ENCODE assay signal across 1 cellular context in the genomic region with DNA sequence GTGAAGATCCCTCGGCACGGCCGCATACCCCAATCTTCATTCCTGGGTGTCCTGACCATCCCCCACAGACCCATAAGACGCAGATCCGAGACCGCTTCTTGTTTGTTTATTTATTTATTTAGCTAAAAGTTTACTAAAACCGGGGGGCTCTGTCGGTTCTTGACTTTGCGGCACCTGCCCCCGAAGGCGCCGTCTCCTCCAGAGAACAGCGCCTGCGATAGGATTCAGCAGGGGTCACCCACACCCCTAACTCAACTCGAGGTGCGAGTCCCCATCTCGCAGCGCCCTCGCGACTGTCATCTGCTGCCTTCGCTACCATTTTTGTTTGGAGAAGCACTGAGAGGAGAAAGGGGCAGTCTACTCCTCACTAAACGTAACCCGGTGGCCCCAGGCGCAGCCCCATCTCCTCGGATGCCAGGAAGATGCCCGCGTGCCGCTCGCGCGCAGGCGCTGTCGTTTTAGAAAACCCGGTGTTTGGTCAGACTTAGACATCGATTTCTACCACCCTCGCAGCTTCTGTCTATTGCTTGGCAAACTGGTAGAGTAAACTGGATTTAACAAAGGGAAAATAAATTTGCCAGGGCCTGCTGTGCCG.
TF ChIP-seq lines count a peak whose summit lies in the region.

No MANE protein-coding gene starts in this region.

TF ChIP-seq in H1, 55 proteins besides CTCF, POLR2A, EP300 and RAD21 (continued from another document):
- TF ChIP-seq, protein P1, sequence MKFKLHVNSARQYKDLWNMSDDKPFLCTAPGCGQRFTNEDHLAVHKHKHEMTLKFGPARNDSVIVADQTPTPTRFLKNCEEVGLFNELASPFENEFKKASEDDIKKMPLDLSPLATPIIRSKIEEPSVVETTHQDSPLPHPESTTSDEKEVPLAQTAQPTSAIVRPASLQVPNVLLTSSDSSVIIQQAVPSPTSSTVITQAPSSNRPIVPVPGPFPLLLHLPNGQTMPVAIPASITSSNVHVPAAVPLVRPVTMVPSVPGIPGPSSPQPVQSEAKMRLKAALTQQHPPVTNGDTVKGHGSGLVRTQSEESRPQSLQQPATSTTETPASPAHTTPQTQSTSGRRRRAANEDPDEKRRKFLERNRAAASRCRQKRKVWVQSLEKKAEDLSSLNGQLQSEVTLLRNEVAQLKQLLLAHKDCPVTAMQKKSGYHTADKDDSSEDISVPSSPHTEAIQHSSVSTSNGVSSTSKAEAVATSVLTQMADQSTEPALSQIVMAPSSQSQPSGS (IDR thresholded peaks at IDR 0.05; ENCODE audit: low read length): no peak
- TF ChIP-seq JUND (IDR thresholded peaks at IDR 0.05; ENCODE audit: low read length) (no peak), KDM1A (IDR thresholded peaks at IDR 0.05; ENCODE audit: borderline replicate concordance, low read length) (no peak)
